ENCODE assay signal across 8 cellular contexts in the genomic region with DNA sequence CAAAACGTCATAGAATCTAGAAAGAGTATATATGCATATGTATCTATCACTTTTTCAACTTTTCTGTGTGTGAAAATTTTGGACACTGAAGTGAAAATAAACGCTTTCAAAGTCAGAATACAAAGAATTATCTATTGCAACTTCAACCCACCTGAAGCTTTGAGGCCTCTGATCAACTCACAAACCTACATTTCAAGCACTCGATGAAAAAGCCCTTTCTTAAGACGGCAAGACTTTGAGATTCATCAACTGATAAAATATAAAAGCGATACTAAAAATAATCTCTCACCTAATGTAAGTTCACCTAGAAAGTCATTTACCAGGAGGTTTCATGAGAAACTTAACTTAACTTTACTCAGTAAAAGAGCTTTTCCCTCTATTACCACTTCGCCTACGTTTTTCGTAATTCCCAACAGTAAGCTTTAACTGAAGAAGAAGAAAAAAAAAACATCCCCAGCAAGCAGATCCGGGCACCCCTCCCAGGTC. TPM values are rescaled to one million over a fixed set of nuclear protein-coding genes. Genes with fewer than 3 reads are reported as not detected.
DNase-seq lines count a peak whose midpoint lies in the region; ATAC-seq lines count a peak whose summit lies in the region.

No MANE protein-coding gene starts in this region.

- H3K27ac ChIP-seq in KOPT-K1 (ENCODE audit: low read depth, low read length, poor library complexity, severe bottlenecking): peak overlapping the region; percentile 93

- ATAC-seq in HG03460 (IDR thresholded peaks at IDR 0.05; ENCODE audit: unreplicated experiment): no peak
- no peak for ATAC-seq in HG02938 (IDR thresholded peaks at IDR 0.05; ENCODE audit: unreplicated experiment)
- no peak for ATAC-seq in GM18867 (IDR thresholded peaks at IDR 0.05; ENCODE audit: unreplicated experiment)

- no peaks in the 10 kb centered on the region for H3K27me3 ChIP-seq in mononuclear cell (ENCODE audit: insufficient read depth, low read length)

- peaks cover 35% of the 10 kb centered on the region for H3K36me3 ChIP-seq in KOPT-K1 (ENCODE audit: insufficient read depth, low read length)

- H3K4me3 ChIP-seq in mononuclear cell (ENCODE audit: low read length): peak overlapping the region; percentile 82

- H3K9me3 ChIP-seq in KOPT-K1 (ENCODE audit: insufficient read depth, low read length, poor library complexity, severe bottlenecking) (no peaks in the 10 kb centered on the region), mononuclear cell (ENCODE audit: low read depth, low read length) (no peaks in the 10 kb centered on the region)

- DNase-seq in CD1c-positive myeloid dendritic cell (ENCODE audit: extremely low spot score) (peak; percentile 11), NCI-H2107 treated with DMSO at 0.1 percent for 48 hours (lab: John Stamatoyannopoulos, UW; ENCODE audit: unreplicated experiment) (no peak)
- DNase-seq in central memory CD4-positive, alpha-beta T cell: peak; percentile 11

- peaks cover 47% of the 10 kb centered on the region for H3K4me1 ChIP-seq in mononuclear cell (ENCODE audit: insufficient read depth, low read length)

RNA-seq across cellular contexts. Expression of a gene that starts 1.2 kb away (rescaled TPM):
- 44.2 TPM for total RNA-seq in mononuclear cell
